In genomic region chr2:223580951-223581350, GRCh38 we compare ENCODE assay signal across 11 cellular contexts. TPM values are rescaled to one million over a fixed set of nuclear protein-coding genes. Genes with fewer than 3 reads are reported as not detected.
DNase-seq lines count a peak whose midpoint lies in the region; ATAC-seq and TF ChIP-seq lines count a peak whose summit lies in the region.
"Had no signal": no experiment of that assay in that cellular context is flagged by ENCODE, and none has a peak within 500 bp of the region (broad histone marks: within the 10 kb centered on the region; RNA-seq: fewer than 3 reads in every experiment).

No MANE protein-coding gene starts in this region.

- DNase-seq in AG08395 (ENCODE audit: low spot score) (peak; percentile 69), LHCN-M2 (ENCODE audit: low read depth) (peak; percentile 79), chondrocyte (ENCODE audit: low spot score) (no peak), mesothelial cell of epicardium (ENCODE audit: low spot score in 2 of 2, unreplicated experiment in 2 of 2) (no peak), HT-29 (ENCODE audit: low spot score) (no peak), KG1 (lab: John Stamatoyannopoulos, UW) (no peak)
- DNase-seq in stimulated activated naive CD4-positive, alpha-beta T cell (lab: John Stamatoyannopoulos, UW) = no peak
- DNase-seq: DMS79 treated with DMSO at 0.1 percent for 48 hours; stimulated activated naive CD8-positive, alpha-beta T cell treated with anti-CD3 and anti-CD28 coated beads, Interleukin-15, Interleukin-2, amounts not matched to agents 100 U/mL and 50 U/mL, for 24 hours had no signal

- H3K4me3 Mint-ChIP-seq in chondrocyte (ENCODE audit: unreplicated experiment) (peak overlapping the region; percentile 46), mesothelial cell of epicardium (peak overlapping the region; percentile 30)

- peaks cover 47% of the 10 kb centered on the region for H3K4me1 Mint-ChIP-seq in chondrocyte (ENCODE audit: low read depth)
- H3K4me1 Mint-ChIP-seq in mesothelial cell of epicardium = peaks cover 10% of the 10 kb centered on the region

- ATAC-seq in GM21528 (IDR thresholded peaks at IDR 0.05; ENCODE audit: low FRiP score, unreplicated experiment) = no peak
- ATAC-seq: esophagus mucosa; stimulated activated naive CD8-positive, alpha-beta T cell treated with anti-CD3 and anti-CD28 coated beads, Interleukin-15, Interleukin-2, amounts not matched to agents 100 U/mL and 50 U/mL, for 24 hours had no signal

- TF ChIP-seq CTCF in chondrocyte (IDR thresholded peaks at IDR 0.05) (no peak), mesothelial cell of epicardium (IDR thresholded peaks at IDR 0.05; ENCODE audit: unreplicated experiment) (no peak)

- H3K9me3 Mint-ChIP-seq in chondrocyte (ENCODE audit: low read depth) = peaks cover 3% of the 10 kb centered on the region
- no peaks in the 10 kb centered on the region for H3K9me3 Mint-ChIP-seq in mesothelial cell of epicardium

- no peaks in the 10 kb centered on the region for H3K36me3 Mint-ChIP-seq in chondrocyte (ENCODE audit: low read depth)
- no peaks in the 10 kb centered on the region for H3K36me3 Mint-ChIP-seq in mesothelial cell of epicardium

- H3K27ac Mint-ChIP-seq in chondrocyte (ENCODE audit: unreplicated experiment) = peak overlapping the region; percentile 74
- H3K27ac Mint-ChIP-seq in mesothelial cell of epicardium = peak overlapping the region; percentile 71

- no peaks in the 10 kb centered on the region for H3K27me3 Mint-ChIP-seq in chondrocyte (ENCODE audit: low read depth)
- H3K27me3 Mint-ChIP-seq in mesothelial cell of epicardium (ENCODE audit: low read depth) = no peaks in the 10 kb centered on the region

RNA-seq across cellular contexts. Expression of gene SCG2, which starts 21.2 kb away (rescaled TPM):
- total RNA-seq in LHCN-M2 (2014; rRNA removed) (10.8 and 12.7 TPM in 2 replicates), chondrocyte (48.4 to 82.1 TPM (median 81.6 TPM) in 3 replicates), mesothelial cell of epicardium (2.0 to 2.3 TPM (median 2.0 TPM) in 3 replicates)
- polyA plus RNA-seq in LHCN-M2 (2012) = 1.7 TPM
- total RNA-seq in HT-29 (2014; rRNA removed; shearing (Covaris generic)) = not detected in 2 replicates

Comparison
In these comparisons a context has a peak if more than half of its experiments do, and no peak if none do; other contexts are left out.
1. DNase-seq: peak in AG08395 (single experiment) and LHCN-M2 (single experiment); none in chondrocyte (single experiment), mesothelial cell of epicardium (0 of 2), HT-29 (single experiment), KG1 (single experiment) and stimulated activated naive CD4-positive, alpha-beta T cell (0 of 6).